Comparison of ENCODE assay signal across 23 cellular contexts in the genomic region with DNA sequence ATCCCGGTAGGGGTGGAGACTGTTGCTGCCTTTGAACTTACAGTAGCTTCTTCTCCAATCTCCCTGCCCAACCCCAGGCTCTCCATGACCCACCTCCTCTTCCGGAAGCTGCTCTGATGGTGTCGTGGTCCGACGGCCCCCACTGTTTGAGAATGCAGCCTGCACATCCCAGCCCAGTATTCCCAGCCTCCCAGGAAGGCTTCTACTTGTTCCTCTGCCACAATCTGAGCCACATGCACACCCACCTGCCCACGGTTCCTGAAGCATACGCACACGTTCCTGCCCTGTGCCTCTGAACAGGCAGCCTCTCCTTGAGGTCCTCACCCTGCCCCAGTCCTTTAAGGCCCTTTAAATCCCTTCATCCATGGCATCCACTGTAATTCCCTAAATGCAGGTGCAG. TPM values are rescaled to one million over a fixed set of nuclear protein-coding genes. Genes with fewer than 3 reads are reported as not detected.
DNase-seq lines count a peak whose midpoint lies in the region; ATAC-seq and TF ChIP-seq lines count a peak whose summit lies in the region.
"Had no signal": no experiment of that assay in that cellular context is flagged by ENCODE, and none has a peak within 500 bp of the region (broad histone marks: within the 10 kb centered on the region; RNA-seq: fewer than 3 reads in every experiment).

No MANE protein-coding gene starts in this region.

- H3K4me2 ChIP-seq in DOHH2 (ENCODE audit: low read length) (peak overlapping the region; percentile 48), OCI-LY7 (ENCODE audit: low read length) (peak overlapping the region; percentile 61)
- H3K4me2 ChIP-seq: SK-N-SH had no signal

- no peaks in the 10 kb centered on the region for H3F3A ChIP-seq in DOHH2 (ENCODE audit: control insufficient read depth, insufficient read depth)

- H3K27me3 ChIP-seq in DOHH2 (ENCODE audit: control insufficient read depth, low read length) (no peaks in the 10 kb centered on the region), right atrium auricular region (no peaks in the 10 kb centered on the region), spleen (replicated peaks in 1 of 7) (no peaks in the 10 kb centered on the region), body of pancreas (no peaks in the 10 kb centered on the region)
- H3K27me3 ChIP-seq: esophagus muscularis mucosa, stomach, tibial nerve had no signal

- H3K9me2 ChIP-seq in DOHH2 (replicated peaks; ENCODE audit: control insufficient read depth, low read length) (no peaks in the 10 kb centered on the region), OCI-LY7 (ENCODE audit: insufficient read depth, low read length) (no peaks in the 10 kb centered on the region)
- H3K9me2 ChIP-seq: SK-N-SH had no signal

- intact Hi-C loops in OCI-LY7 (cut with micrococcal nuclease; ENCODE audit: unreplicated experiment) = no loop called here
- intact Hi-C loops in spleen (cut with DNase I; ENCODE audit: low total_unique reads) = no loop called here
- intact Hi-C loops in body of pancreas (cut with DNase I) = no loop called here

- no peak overlapping the region for H2AFZ ChIP-seq in OCI-LY7 (ENCODE audit: low read length)

- H3K4me1 ChIP-seq in DOHH2 (ENCODE audit: control insufficient read depth, low read length) (peaks cover 51% of the 10 kb centered on the region), OCI-LY7 (ENCODE audit: insufficient read depth, low read length, poor library complexity, severe bottlenecking) (peaks cover 60% of the 10 kb centered on the region), right atrium auricular region (peaks cover 0 to 32% of the 10 kb centered on the region in 2 donors), spleen (peaks cover 3 to 69% (median 33%) of the 10 kb centered on the region in 6 donors), body of pancreas (no peaks in the 10 kb centered on the region)

- 83 to 92% (median 87%) methylated on average over 8 of the region's 8 CpGs for WGBS in spleen, 5 donors
- 62 to 66% methylated on average over 5 to 8 of the region's 8 CpGs for WGBS in body of pancreas, 2 donors

- no peaks in the 10 kb centered on the region for H3K9me3 ChIP-seq in DOHH2 (ENCODE audit: control insufficient read depth, insufficient read depth, low read length)
- no peaks in the 10 kb centered on the region for H3K9me3 ChIP-seq in OCI-LY7 (ENCODE audit: low read length)
- no peaks in the 10 kb centered on the region for H3K9me3 ChIP-seq in right atrium auricular region
- H3K9me3 ChIP-seq in spleen = no peaks in the 10 kb centered on the region
- H3K9me3 ChIP-seq in body of pancreas = no peaks in the 10 kb centered on the region
- H3K9me3 ChIP-seq: esophagus muscularis mucosa, lower lobe of right lung, SK-N-SH, stomach, tibial nerve had no signal

- no peaks in the 10 kb centered on the region for H3K79me2 ChIP-seq in DOHH2 (ENCODE audit: control insufficient read depth, low read length)
- peaks cover 88% of the 10 kb centered on the region for H3K79me2 ChIP-seq in OCI-LY7 (ENCODE audit: insufficient read depth, low read depth, low read length)

- no peak for DNase-seq in OCI-LY7 (ENCODE audit: low spot score)
- DNase-seq in right atrium auricular region (ENCODE audit: low spot score) = no peak
- peak; percentile 56 for DNase-seq in spleen
- no peak for DNase-seq in HCEC 1CT
- no peak for DNase-seq in C1 segment of cervical spinal cord (lab: John Stamatoyannopoulos, UW)
- no peak for DNase-seq in body of pancreas
- DNase-seq: activated gamma-delta T cell treated with Interleukin-2 at 50 U/mL for 16 hours; activated T-cell treated with anti-CD3 and anti-CD28 coated beads, Interleukin-2, amount 50 U/mL, for 4 hours; COR-L47; dermis blood vessel endothelial cell; foreskin fibroblast; H7; lower lobe of right lung; naive thymus-derived CD8-positive, alpha-beta T cell; NCI-H1105 treated with DMSO at 0.1 percent for 48 hours; NCI-H187 treated with DMSO at 0.1 percent for 48 hours; NCI-H524; SK-N-SH; stomach; T-helper 17 cell had no signal

- no peak for TF ChIP-seq CTCF in DOHH2 (IDR thresholded peaks at IDR 0.05; ENCODE audit: low read depth, low read length, poor library complexity, severe bottlenecking)
- no peak for TF ChIP-seq CTCF in OCI-LY7 (conservative IDR thresholded peaks at IDR 0.05; ENCODE audit: low read length)
- TF ChIP-seq CTCF in right atrium auricular region (IDR thresholded peaks at IDR 0.05) = no peak
- TF ChIP-seq CTCF in spleen (IDR thresholded peaks at IDR 0.05 in 8 of 11, conservative IDR thresholded peaks at IDR 0.05 in 3 of 11) = no peak
- no peak for TF ChIP-seq CTCF in body of pancreas (IDR thresholded peaks at IDR 0.05)

- CTCF ChIA-PET in OCI-LY7 (lab: Charles Lee; ENCODE audit: unreplicated experiment) = no interaction called here

- H3K27ac ChIP-seq in DOHH2 (ENCODE audit: low read depth, low read length) (no peak overlapping the region), OCI-LY7 (ENCODE audit: low read depth, low read length, poor library complexity, severe bottlenecking) (peak overlapping the region; percentile 8), right atrium auricular region (peak overlapping the region; percentile 8 to 70), spleen (peak overlapping the region in 5 of 8 donors; percentile 20 to 67 (median 56)), body of pancreas (no peak overlapping the region)
- H3K27ac ChIP-seq: esophagus muscularis mucosa, lower lobe of right lung had no signal

- BruUV-seq in OCI-LY7 (replicated peaks; lab: Mats Ljungman, UMichigan) = no TSS peak

- no peak for ATAC-seq in body of pancreas
- ATAC-seq: activated T-cell treated with anti-CD3 and anti-CD28 coated beads, Interleukin-2, amount 50 U/mL, for 4 hours; naive thymus-derived CD8-positive, alpha-beta T cell; T-helper 17 cell had no signal

- POLR2A ChIA-PET in OCI-LY7 (lab: Charles Lee) = interaction anchor here (0.5 to 1.5 kb wide), 3 partner anchors 8 to 22 kb away, joined by 3 read pairs; no protein-coding TSS in a partner anchor

- TF ChIP-seq POLR2A in spleen (IDR thresholded peaks at IDR 0.05) (no peak), body of pancreas (IDR thresholded peaks at IDR 0.05) (no peak)

- H3K4me3 ChIP-seq in DOHH2 (ENCODE audit: low read length) (no peak overlapping the region), OCI-LY7 (ENCODE audit: low read depth, low read length, poor library complexity, severe bottlenecking) (peak overlapping the region; percentile 1), right atrium auricular region (no peak overlapping the region), spleen (no peak overlapping the region), body of pancreas (no peak overlapping the region)
- H3K4me3 ChIP-seq: esophagus muscularis mucosa, lower lobe of right lung, stomach, tibial nerve had no signal

- no peaks in the 10 kb centered on the region for H3K36me3 ChIP-seq in DOHH2 (ENCODE audit: control insufficient read depth, low read length)
- peaks cover 32% of the 10 kb centered on the region for H3K36me3 ChIP-seq in OCI-LY7 (ENCODE audit: insufficient read depth, low read length)
- no peaks in the 10 kb centered on the region for H3K36me3 ChIP-seq in right atrium auricular region
- no peaks in the 10 kb centered on the region for H3K36me3 ChIP-seq in spleen
- no peaks in the 10 kb centered on the region for H3K36me3 ChIP-seq in body of pancreas (replicated peaks in 1 of 2; ENCODE audit: insufficient read depth in 1 of 2, low read depth in 2 of 2)
- H3K36me3 ChIP-seq: lower lobe of right lung, stomach, tibial nerve had no signal

- H4K20me1 ChIP-seq in DOHH2 (ENCODE audit: control insufficient read depth, insufficient read depth, low read depth, low read length) (no peaks in the 10 kb centered on the region), OCI-LY7 (ENCODE audit: insufficient read depth, low read length) (no peaks in the 10 kb centered on the region; the same call in 1 of the 2 replicates)

RNA-seq across cellular contexts. Expression of a gene that starts 57.4 kb away (rescaled TPM):
- total RNA-seq in OCI-LY7 (2014; rRNA removed; shearing (Covaris generic)) = 4.4 and 9.1 TPM in 2 replicates
- total RNA-seq in OCI-LY7 (2022) (14.0 and 14.5 TPM in 2 replicates), right atrium auricular region (10 to 100 TPM; 14.9 to 16.9 TPM), spleen (100 to 1,000 TPM in 6 of 7 donors, 10 to 100 TPM in 1; 91.9 to 172 (median 152) TPM), body of pancreas (10 to 100 TPM; 21.4 to 34.0 TPM)
- 100 to 1,000 TPM in 2 of 3 donors, 10 to 100 TPM in 1; 57.9 to 156 (median 138) TPM for polyA plus RNA-seq in spleen

Comparison
In these comparisons a context has a peak if more than half of its experiments do, and no peak if none do; other contexts are left out.
1. H3K27ac ChIP-seq: peak in OCI-LY7 (single experiment), right atrium auricular region (2 of 2) and spleen (5 of 8); none in DOHH2 (single experiment) and body of pancreas (0 of 4).